ENCODE assay signal across 1 cellular context in genomic region chr13:98267080-98267912, GRCh38.
TF ChIP-seq lines count a peak whose summit lies in the region.

No MANE protein-coding gene starts in this region.

TF ChIP-seq in HepG2, 621 proteins besides CTCF, POLR2A, EP300 and RAD21 (continued from another document and continues in another):
- TF ChIP-seq ZNF382 (CRISPR knock-in tag; IDR thresholded peaks at IDR 0.05; ENCODE audit: borderline replicate concordance) (no peak), MAFF (IDR thresholded peaks at IDR 0.05; ENCODE audit: low read depth, low read length) (no peak), ZNF33A (CRISPR knock-in tag; IDR thresholded peaks at IDR 0.05; ENCODE audit: borderline replicate concordance) (peak; percentile 56; the same call in 1 of the 2 replicates), SNAPC5 (CRISPR knock-in tag; IDR thresholded peaks at IDR 0.05; ENCODE audit: borderline replicate concordance) (no peak), ZNF280B (CRISPR knock-in tag; IDR thresholded peaks at IDR 0.05; ENCODE audit: borderline replicate concordance) (0 out of 2 replicates have a peak, but pooled peaks have one; percentile 59), ZNF383 (CRISPR knock-in tag; IDR thresholded peaks at IDR 0.05; ENCODE audit: borderline replicate concordance) (no peak), PITX1 (CRISPR knock-in tag; IDR thresholded peaks at IDR 0.05) (no peak; the same call in 1 of the 2 replicates), ZNF512 (CRISPR knock-in tag; IDR thresholded peaks at IDR 0.05) (no peak), ZNF460 (CRISPR knock-in tag; IDR thresholded peaks at IDR 0.05; ENCODE audit: borderline replicate concordance) (peak; percentile 52; the same call in 1 of the 2 replicates), GABPB1 (CRISPR knock-in tag; IDR thresholded peaks at IDR 0.05) (0 out of 2 replicates have a peak, but pooled peaks have one; percentile 31), ZNF816 (CRISPR knock-in tag; IDR thresholded peaks at IDR 0.05; ENCODE audit: borderline replicate concordance) (peak; percentile 66; the same call in 1 of the 2 replicates), ZNF225 (CRISPR knock-in tag; IDR thresholded peaks at IDR 0.05) (no peak), ZNF556 (CRISPR knock-in tag; IDR thresholded peaks at IDR 0.05; ENCODE audit: borderline replicate concordance) (no peak; the same call in 1 of the 2 replicates), THYN1 (CRISPR knock-in tag; IDR thresholded peaks at IDR 0.05; ENCODE audit: borderline replicate concordance, low read depth) (no peak), NR2F1 (CRISPR knock-in tag; IDR thresholded peaks at IDR 0.05) (peak; percentile 14 to 64; a peak in 3 of 4 replicates), DMAP1 (CRISPR knock-in tag; IDR thresholded peaks at IDR 0.05) (no peak; the same call in 1 of the 2 replicates), PRDM10 (CRISPR knock-in tag; IDR thresholded peaks at IDR 0.05; ENCODE audit: low read depth) (peak; percentile 91), MBD4 (IDR thresholded peaks at IDR 0.05; ENCODE audit: borderline replicate concordance, low read length) (no peak), ZNF253 (CRISPR knock-in tag; IDR thresholded peaks at IDR 0.05; ENCODE audit: borderline replicate concordance) (no peak), AKNA (CRISPR knock-in tag; IDR thresholded peaks at IDR 0.05; ENCODE audit: borderline replicate concordance) (no peak), PAXIP1 (CRISPR knock-in tag; conservative IDR thresholded peaks at IDR 0.05) (peak; percentile 65), TCF7L2 (IDR thresholded peaks at IDR 0.05; ENCODE audit: low read depth, low read length) (no peak), ZNF276 (CRISPR knock-in tag; IDR thresholded peaks at IDR 0.05; ENCODE audit: low read depth) (no peak), CREBL2 (CRISPR knock-in tag; IDR thresholded peaks at IDR 0.05; ENCODE audit: borderline replicate concordance) (no peak), POLR2AphosphoS5 (IDR thresholded peaks at IDR 0.05; ENCODE audit: low read depth, low read length) (peak; percentile 81), ZBTB49 (CRISPR knock-in tag; IDR thresholded peaks at IDR 0.05; ENCODE audit: borderline replicate concordance) (no peak), ZNF773 (CRISPR knock-in tag; IDR thresholded peaks at IDR 0.05; ENCODE audit: borderline replicate concordance) (no peak), ZNF652 (CRISPR knock-in tag; IDR thresholded peaks at IDR 0.05; ENCODE audit: borderline replicate concordance, low read depth) (peak; percentile 99), ZNF577 (CRISPR knock-in tag; IDR thresholded peaks at IDR 0.05; ENCODE audit: borderline replicate concordance, low read depth) (no peak), CCDC6 (CRISPR knock-in tag; IDR thresholded peaks at IDR 0.05) (peak; percentile 51; the same call in 1 of the 2 replicates), ZKSCAN8 (CRISPR knock-in tag; IDR thresholded peaks at IDR 0.05; ENCODE audit: borderline replicate concordance) (no peak), DPF2 (CRISPR knock-in tag; IDR thresholded peaks at IDR 0.05; ENCODE audit: borderline replicate concordance, low read depth) (no peak), NR0B2 (CRISPR knock-in tag; IDR thresholded peaks at IDR 0.05) (no peak), ZNF263 (CRISPR knock-in tag; IDR thresholded peaks at IDR 0.05) (no peak), ZNF441 (CRISPR knock-in tag; IDR thresholded peaks at IDR 0.05; ENCODE audit: borderline replicate concordance) (no peak), HOXA9 (CRISPR knock-in tag; IDR thresholded peaks at IDR 0.05; ENCODE audit: borderline replicate concordance) (no peak), KLF9 (CRISPR knock-in tag; IDR thresholded peaks at IDR 0.05; ENCODE audit: low read depth) (no peak)
